In the genomic region with DNA sequence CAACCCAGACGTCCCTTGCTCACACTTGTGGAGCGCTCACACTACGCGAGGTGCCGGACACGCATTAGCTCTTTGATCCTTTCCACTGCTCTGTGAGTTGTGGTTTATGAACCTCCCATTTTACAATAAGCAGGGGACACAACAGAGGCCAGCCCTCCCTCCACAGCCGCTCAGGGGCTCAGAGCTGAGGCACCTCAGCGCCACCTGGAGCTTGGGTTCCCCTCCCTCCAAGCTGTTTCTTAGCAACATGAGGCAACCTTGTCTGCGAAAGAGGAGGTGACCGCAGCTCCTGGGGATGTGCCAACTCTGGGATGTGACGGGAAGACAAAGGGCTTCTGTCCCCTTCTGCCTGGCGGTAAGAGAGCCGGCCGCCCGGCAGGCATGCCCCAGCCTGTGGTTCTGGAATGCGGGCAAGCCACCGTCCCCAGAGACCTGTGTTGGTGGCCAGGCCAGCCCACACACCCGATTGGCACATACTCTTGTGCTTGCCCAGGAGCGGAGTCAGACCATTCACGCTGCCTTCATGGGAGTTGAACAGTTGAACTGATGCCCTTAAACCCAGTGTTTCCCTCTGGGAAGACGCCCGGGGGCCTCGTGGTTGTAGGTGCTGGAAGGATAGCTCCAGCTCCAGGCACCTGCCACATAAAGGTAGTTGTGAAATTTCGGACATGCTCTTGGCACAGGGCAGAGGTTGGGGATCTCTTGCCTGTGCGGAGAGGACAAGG, we compare ENCODE assay signal across 8 cellular contexts. TPM values are rescaled to one million over a fixed set of nuclear protein-coding genes. Genes with fewer than 3 reads are reported as not detected.
DNase-seq lines count a peak whose midpoint lies in the region; ATAC-seq and TF ChIP-seq lines count a peak whose summit lies in the region.

No MANE protein-coding gene starts in this region.

- ATAC-seq in GM18505 (IDR thresholded peaks at IDR 0.05; ENCODE audit: unreplicated experiment) (no peak), HG03460 (IDR thresholded peaks at IDR 0.05; ENCODE audit: unreplicated experiment) (no peak)

- no peak overlapping the region for H3K4me3 Mint-ChIP-seq in activated T-helper 1 cell treated with anti-CD3 and anti-CD28 coated beads, Interleukin-12 subunit alpha, Interleukin-12 subunit beta, Interleukin-2, Interleukin-4 antibody, amounts not matched to agents 30 ng/mL and 10 ng/mL and 1 ng/mL, durations not matched to agents 14 hours and 24 hours and 36 hours
- H3K4me3 Mint-ChIP-seq in activated CD4-positive, alpha-beta memory T cell treated with anti-CD3 and anti-CD28 coated beads for 36 hours: no peak overlapping the region

- POLR2A ChIA-PET in activated CD4-positive, alpha-beta memory T cell treated with anti-CD3 and anti-CD28 coated beads for 36 hours (lab: Charles Lee): interaction anchor here (1.1 kb wide), 1 partner anchor 46 kb away, joined by 5 read pairs; no protein-coding TSS in a partner anchor

- DNase-seq in activated T-helper 1 cell treated with Interleukin-2 at 50 U/mL for 16 hours (ENCODE audit: low read depth) (peak; percentile 21), NCI-H2196 treated with DMSO at 0.1 percent for 48 hours (lab: John Stamatoyannopoulos, UW; ENCODE audit: unreplicated experiment) (peak; percentile 94), glomerular visceral epithelial cell (ENCODE audit: extremely low spot score) (peak; percentile 69), retinal pigment epithelial cell (ENCODE audit: low read depth) (no peak)
- DNase-seq in activated T-helper 1 cell treated with anti-CD3 and anti-CD28 coated beads, Interleukin-12 subunit alpha, Interleukin-12 subunit beta, Interleukin-2, Interleukin-4 antibody, amounts not matched to agents 30 ng/mL and 10 ng/mL and 1 ng/mL, durations not matched to agents 14 hours and 24 hours and 36 hours (ENCODE audit: low spot score): no peak
- DNase-seq in activated CD4-positive, alpha-beta memory T cell treated with anti-CD3 and anti-CD28 coated beads for 36 hours: peak; percentile 43

- H3K4me1 Mint-ChIP-seq in activated T-helper 1 cell treated with anti-CD3 and anti-CD28 coated beads, Interleukin-12 subunit alpha, Interleukin-12 subunit beta, Interleukin-2, Interleukin-4 antibody, amounts not matched to agents 30 ng/mL and 10 ng/mL and 1 ng/mL, durations not matched to agents 14 hours and 24 hours and 36 hours (ENCODE audit: low read depth): peaks cover 43% of the 10 kb centered on the region
- H3K4me1 Mint-ChIP-seq in activated CD4-positive, alpha-beta memory T cell treated with anti-CD3 and anti-CD28 coated beads for 36 hours (ENCODE audit: low read depth): peaks cover 49% of the 10 kb centered on the region

- H3K27me3 Mint-ChIP-seq in activated T-helper 1 cell treated with anti-CD3 and anti-CD28 coated beads, Interleukin-12 subunit alpha, Interleukin-12 subunit beta, Interleukin-2, Interleukin-4 antibody, amounts not matched to agents 30 ng/mL and 10 ng/mL and 1 ng/mL, durations not matched to agents 14 hours and 24 hours and 36 hours (ENCODE audit: insufficient read depth): peaks cover 3% of the 10 kb centered on the region
- H3K27me3 Mint-ChIP-seq in activated CD4-positive, alpha-beta memory T cell treated with anti-CD3 and anti-CD28 coated beads for 36 hours: no peaks in the 10 kb centered on the region

- intact Hi-C loops in activated T-helper 1 cell treated with anti-CD3 and anti-CD28 coated beads, Interleukin-12 subunit alpha, Interleukin-12 subunit beta, Interleukin-2, Interleukin-4 antibody, amounts not matched to agents 30 ng/mL and 10 ng/mL and 1 ng/mL, durations not matched to agents 14 hours and 24 hours and 36 hours (cut with micrococcal nuclease): no loop called here
- intact Hi-C loops in activated CD4-positive, alpha-beta memory T cell treated with anti-CD3 and anti-CD28 coated beads for 36 hours (cut with micrococcal nuclease): no loop called here

- peaks cover 1% of the 10 kb centered on the region for H3K36me3 Mint-ChIP-seq in activated T-helper 1 cell treated with anti-CD3 and anti-CD28 coated beads, Interleukin-12 subunit alpha, Interleukin-12 subunit beta, Interleukin-2, Interleukin-4 antibody, amounts not matched to agents 30 ng/mL and 10 ng/mL and 1 ng/mL, durations not matched to agents 14 hours and 24 hours and 36 hours (ENCODE audit: low read depth)
- no peaks in the 10 kb centered on the region for H3K36me3 Mint-ChIP-seq in activated CD4-positive, alpha-beta memory T cell treated with anti-CD3 and anti-CD28 coated beads for 36 hours

- H3K9me3 Mint-ChIP-seq in activated T-helper 1 cell treated with anti-CD3 and anti-CD28 coated beads, Interleukin-12 subunit alpha, Interleukin-12 subunit beta, Interleukin-2, Interleukin-4 antibody, amounts not matched to agents 30 ng/mL and 10 ng/mL and 1 ng/mL, durations not matched to agents 14 hours and 24 hours and 36 hours: no peaks in the 10 kb centered on the region
- H3K9me3 Mint-ChIP-seq in activated CD4-positive, alpha-beta memory T cell treated with anti-CD3 and anti-CD28 coated beads for 36 hours: no peaks in the 10 kb centered on the region

- no peak overlapping the region for H3K4me3 ChIP-seq in retinal pigment epithelial cell (ENCODE audit: low read length)

- CTCF ChIA-PET in activated CD4-positive, alpha-beta memory T cell treated with anti-CD3 and anti-CD28 coated beads for 36 hours (lab: Charles Lee): interaction anchor here (0.7 to 1.8 kb wide), 6 partner anchors 9 to 815 kb away, joined by 3 to 6 read pairs (median 4); no protein-coding TSS in a partner anchor

- TF ChIP-seq CTCF in retinal pigment epithelial cell (conservative IDR thresholded peaks at IDR 0.05; ENCODE audit: low read depth, low read length): peak; percentile 12

- H3K27ac Mint-ChIP-seq in activated T-helper 1 cell treated with anti-CD3 and anti-CD28 coated beads, Interleukin-12 subunit alpha, Interleukin-12 subunit beta, Interleukin-2, Interleukin-4 antibody, amounts not matched to agents 30 ng/mL and 10 ng/mL and 1 ng/mL, durations not matched to agents 14 hours and 24 hours and 36 hours: no peak overlapping the region
- no peak overlapping the region for H3K27ac Mint-ChIP-seq in activated CD4-positive, alpha-beta memory T cell treated with anti-CD3 and anti-CD28 coated beads for 36 hours

- no peak for TF ChIP-seq POLR2A in GM18505 (IDR thresholded peaks at IDR 0.05; ENCODE audit: borderline replicate concordance, extremely low read depth, insufficient read depth, insufficient read length)

RNA-seq across cellular contexts. Expression of a gene that starts 44.5 kb away (rescaled TPM):
- 90.4 and 92.5 TPM in 2 replicates for total RNA-seq in activated T-helper 1 cell treated with anti-CD3 and anti-CD28 coated beads, Interleukin-12 subunit alpha, Interleukin-12 subunit beta, Interleukin-2, Interleukin-4 antibody, amounts not matched to agents 30 ng/mL and 10 ng/mL and 1 ng/mL, durations not matched to agents 14 hours and 24 hours and 36 hours
- 10 to 100 TPM; 73.4 to 77.3 TPM for total RNA-seq in activated CD4-positive, alpha-beta memory T cell treated with anti-CD3 and anti-CD28 coated beads for 36 hours

Comparison
In these comparisons a context has a peak if more than half of its experiments do, and no peak if none do; other contexts are left out.
1. DNase-seq: peak in activated T-helper 1 cell treated with Interleukin-2 at 50 U/mL for 16 hours (single experiment), NCI-H2196 treated with DMSO at 0.1 percent for 48 hours (single experiment), activated CD4-positive, alpha-beta memory T cell treated with anti-CD3 and anti-CD28 coated beads for 36 hours (single experiment) and glomerular visceral epithelial cell (single experiment); none in activated T-helper 1 cell treated with anti-CD3 and anti-CD28 coated beads, Interleukin-12 subunit alpha, Interleukin-12 subunit beta, Interleukin-2, Interleukin-4 antibody, amounts not matched to agents 30 ng/mL and 10 ng/mL and 1 ng/mL, durations not matched to agents 14 hours and 24 hours and 36 hours (single experiment) and retinal pigment epithelial cell (single experiment).